8 cellular contexts compared by ENCODE assay signal in genomic region chr14:95156153-95156764, GRCh38. TPM values are rescaled to one million over a fixed set of nuclear protein-coding genes. Genes with fewer than 3 reads are reported as not detected.
A peak's percentile ranks its signal among the peaks of the same experiment; 100 is the strongest.
DNase-seq lines count a peak whose midpoint lies in the region; ATAC-seq and TF ChIP-seq lines count a peak whose summit lies in the region.

No MANE protein-coding gene starts in this region.

- H3K4me1 ChIP-seq in right atrium auricular region (peaks cover 0 to 46% of the 10 kb centered on the region in 2 donors), SJSA1 (replicated peaks) (peaks cover 15% of the 10 kb centered on the region), neuron (ENCODE audit: insufficient read depth, low read length) (peaks cover 17% of the 10 kb centered on the region)

- intact Hi-C loops in left ventricle myocardium superior (cut with micrococcal nuclease): no loop called here

- H2AFZ ChIP-seq in neuron (ENCODE audit: low read depth, low read length): peak overlapping the region; percentile 78

- no peak for TF ChIP-seq CTCF in right atrium auricular region (IDR thresholded peaks at IDR 0.05)
- TF ChIP-seq CTCF in epithelial cell of esophagus (IDR thresholded peaks at IDR 0.05; ENCODE audit: insufficient read depth, low read depth, low read length, missing control alignments): no peak

- no peak for DNase-seq in right atrium auricular region (ENCODE audit: low spot score)
- no peak for DNase-seq in left ventricle myocardium superior
- DNase-seq in SJSA1 (ENCODE audit: low read depth in 1 of 2, low spot score in 2 of 2): peak in 1 of 2 experiments; percentile 31
- peak; percentile 27 for DNase-seq in epithelial cell of esophagus (ENCODE audit: low read depth)
- no peak for DNase-seq in UCSD-AML1 (lab: John Stamatoyannopoulos, UW; ENCODE audit: unreplicated experiment)
- DNase-seq in activated CD4-positive, alpha-beta T cell treated with anti-CD3 and anti-CD28 coated beads for 1 hour: no peak

- H3K27ac ChIP-seq in right atrium auricular region: peak overlapping the region; percentile 90 to 91
- peak overlapping the region; percentile 86 for H3K27ac ChIP-seq in SJSA1

- H3K9me3 ChIP-seq in right atrium auricular region (no peaks in the 10 kb centered on the region), SJSA1 (replicated peaks) (no peaks in the 10 kb centered on the region), neuron (ENCODE audit: low read length) (no peaks in the 10 kb centered on the region)

- H3K36me3 ChIP-seq in right atrium auricular region (no peaks in the 10 kb centered on the region), SJSA1 (peaks cover 13% of the 10 kb centered on the region), neuron (ENCODE audit: insufficient read depth, low read length) (no peaks in the 10 kb centered on the region)

- peak overlapping the region; percentile 69 to 93 for H3K4me3 ChIP-seq in right atrium auricular region
- peak overlapping the region; percentile 95 for H3K4me3 ChIP-seq in SJSA1
- peak overlapping the region; percentile 74 for H3K4me3 ChIP-seq in epithelial cell of esophagus (ENCODE audit: low read length)
- H3K4me3 ChIP-seq in neuron (ENCODE audit: low read length): peak overlapping the region; percentile 65

- H3K27me3 ChIP-seq in right atrium auricular region: no peaks in the 10 kb centered on the region
- H3K27me3 ChIP-seq in SJSA1 (replicated peaks): no peaks in the 10 kb centered on the region
- no peaks in the 10 kb centered on the region for H3K27me3 ChIP-seq in neuron (ENCODE audit: insufficient read depth, low read length)

- ATAC-seq in left ventricle myocardium superior (no peak), GM21786 (IDR thresholded peaks at IDR 0.05; ENCODE audit: unreplicated experiment) (no peak)

RNA-seq across cellular contexts. Expression of gene DICER1, which starts 1.1 kb away (rescaled TPM):
- 10 to 100 TPM; 15.9 to 23.0 TPM for total RNA-seq in right atrium auricular region
- 23.2 TPM for total RNA-seq in left ventricle myocardium superior
- 28.6 and 61.9 TPM in 2 replicates for total RNA-seq in SJSA1 (2014; rRNA removed; shearing (Covaris generic))
